2 cellular contexts compared by ENCODE assay signal in genomic region chr9:94111446-94111845, GRCh38.
TF ChIP-seq lines count a peak whose summit lies in the region.

No MANE protein-coding gene starts in this region.

TF ChIP-seq in HEK293, 187 proteins besides CTCF, POLR2A, EP300 and RAD21:
- TF ChIP-seq ZNF292 (tag by site-specific recombination; IDR thresholded peaks at IDR 0.05; ENCODE audit: borderline replicate concordance, low read depth) (no peak), HOXA7 (CRISPR knock-in tag; IDR thresholded peaks at IDR 0.05; ENCODE audit: borderline replicate concordance) (no peak), ZNF571 (tag by site-specific recombination; IDR thresholded peaks at IDR 0.05) (no peak)
- TF ChIP-seq, protein P1, sequence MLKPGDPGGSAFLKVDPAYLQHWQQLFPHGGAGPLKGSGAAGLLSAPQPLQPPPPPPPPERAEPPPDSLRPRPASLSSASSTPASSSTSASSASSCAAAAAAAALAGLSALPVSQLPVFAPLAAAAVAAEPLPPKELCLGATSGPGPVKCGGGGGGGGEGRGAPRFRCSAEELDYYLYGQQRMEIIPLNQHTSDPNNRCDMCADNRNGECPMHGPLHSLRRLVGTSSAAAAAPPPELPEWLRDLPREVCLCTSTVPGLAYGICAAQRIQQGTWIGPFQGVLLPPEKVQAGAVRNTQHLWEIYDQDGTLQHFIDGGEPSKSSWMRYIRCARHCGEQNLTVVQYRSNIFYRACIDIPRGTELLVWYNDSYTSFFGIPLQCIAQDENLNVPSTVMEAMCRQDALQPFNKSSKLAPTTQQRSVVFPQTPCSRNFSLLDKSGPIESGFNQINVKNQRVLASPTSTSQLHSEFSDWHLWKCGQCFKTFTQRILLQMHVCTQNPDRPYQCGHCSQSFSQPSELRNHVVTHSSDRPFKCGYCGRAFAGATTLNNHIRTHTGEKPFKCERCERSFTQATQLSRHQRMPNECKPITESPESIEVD (tag by site-specific recombination; IDR thresholded peaks at IDR 0.05): 0 out of 2 replicates have a peak, but pooled peaks have one; percentile 41

TF ChIP-seq in K562, 482 proteins besides CTCF, POLR2A, EP300 and RAD21:
- TF ChIP-seq ZNF592 (IDR thresholded peaks at IDR 0.05) (no peak), GTF2E2 (tag; IDR thresholded peaks at IDR 0.05) (peak; percentile 53; the same call in 1 of the 2 replicates)
